1 cellular context compared by ENCODE assay signal in genomic region chr9:6450641-6451375, GRCh38.
TF ChIP-seq lines count a peak whose summit lies in the region.

No MANE protein-coding gene starts in this region.

TF ChIP-seq in endothelial cell of umbilical vein, 7 proteins besides CTCF, POLR2A, EP300 and RAD21:
- no peak for TF ChIP-seq POLR2AphosphoS5 (IDR thresholded peaks at IDR 0.05; ENCODE audit: insufficient read depth, low read depth, low read length)
- TF ChIP-seq MYC (IDR thresholded peaks at IDR 0.05; ENCODE audit: low read depth, low read length): no peak
- no peak for TF ChIP-seq GATA2 (IDR thresholded peaks at IDR 0.05; ENCODE audit: insufficient read depth, insufficient read length, low read depth, low read length)
- no peak for TF ChIP-seq EZH2 (IDR thresholded peaks at IDR 0.05; ENCODE audit: borderline replicate concordance, low read depth, low read length, severe bottlenecking)
- no peak for TF ChIP-seq MAX (IDR thresholded peaks at IDR 0.05; ENCODE audit: insufficient read depth, insufficient read length)
- TF ChIP-seq FOS (IDR thresholded peaks at IDR 0.05; ENCODE audit: borderline replicate concordance, insufficient read depth, low read length): no peak
- no peak for TF ChIP-seq JUN (IDR thresholded peaks at IDR 0.05; ENCODE audit: borderline replicate concordance, insufficient read depth, insufficient read length, low read depth)
TF ChIP-seq in endothelial cell of umbilical vein: peak in this region for 0.
